In the genomic region with DNA sequence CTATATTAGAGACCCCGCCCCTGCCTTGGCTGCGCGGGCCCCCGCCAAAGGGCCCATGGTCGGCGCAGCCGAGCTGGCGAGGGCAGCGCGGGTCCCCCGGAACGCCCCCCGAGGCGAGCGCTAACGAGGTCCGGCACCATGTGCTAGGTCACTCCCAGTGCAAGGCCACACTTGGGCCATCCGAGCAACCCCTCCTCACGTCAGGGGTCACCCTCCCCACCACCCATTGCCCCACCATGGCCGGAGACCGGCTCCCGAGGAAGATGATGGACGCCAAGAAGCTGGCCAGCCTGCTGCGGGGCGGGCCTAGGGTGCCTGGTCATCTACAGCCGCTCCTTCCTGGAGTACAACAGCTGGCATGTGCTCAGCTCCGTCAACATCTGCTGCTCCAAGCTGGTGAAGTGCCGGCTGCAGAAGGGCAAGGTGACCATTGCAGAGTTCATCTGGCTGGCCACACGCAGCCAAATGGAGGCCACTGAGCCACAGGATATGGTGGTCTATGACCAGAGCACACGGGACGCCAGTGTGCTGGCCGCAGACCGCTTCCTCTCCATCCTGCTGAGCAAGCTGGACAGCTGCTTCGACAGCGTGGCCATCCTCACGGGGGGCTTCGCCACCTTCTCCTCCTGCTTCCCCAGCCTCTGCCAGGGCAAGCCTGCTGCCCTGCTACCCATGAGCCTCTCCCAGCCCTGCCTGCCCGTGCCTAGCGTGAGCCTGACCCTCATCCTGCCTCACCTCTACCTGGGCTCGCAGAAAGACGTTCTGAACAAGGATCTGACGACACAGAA, we compare ENCODE assay signal across 1 cellular context.
TF ChIP-seq lines count a peak whose summit lies in the region.

No MANE protein-coding gene starts in this region.

TF ChIP-seq in K562, 482 proteins besides CTCF, POLR2A, EP300 and RAD21:
- no peak for TF ChIP-seq NCOA2 (IDR thresholded peaks at IDR 0.05; ENCODE audit: partially characterized antibody in 2 of 2)
- no peak for TF ChIP-seq KDM1A (IDR thresholded peaks at IDR 0.05)
- TF ChIP-seq SIN3A (IDR thresholded peaks at IDR 0.05; ENCODE audit: borderline replicate concordance in 2 of 2, control insufficient read depth in 1 of 2, low read depth in 2 of 2, low read length in 2 of 2) = no peak
- no peak for TF ChIP-seq SMAD4 (CRISPR knock-in tag; conservative IDR thresholded peaks at IDR 0.05)
- TF ChIP-seq MYBL2 (IDR thresholded peaks at IDR 0.05; ENCODE audit: low read depth) = no peak
- TF ChIP-seq MYBL2 (CRISPR knock-in tag; IDR thresholded peaks at IDR 0.05; ENCODE audit: borderline replicate concordance) = no peak
- TF ChIP-seq POLR2G (IDR thresholded peaks at IDR 0.05; ENCODE audit: low read depth, low read length) = peak; percentile 70
- TF ChIP-seq RBFOX2 (IDR thresholded peaks at IDR 0.05; ENCODE audit: low read depth, low read length) = peak; percentile 63
- no peak for TF ChIP-seq FOXK1 (CRISPR knock-in tag; IDR thresholded peaks at IDR 0.05; ENCODE audit: borderline replicate concordance)
- TF ChIP-seq HMGN3 (IDR thresholded peaks at IDR 0.05; ENCODE audit: borderline replicate concordance, extremely low read depth, insufficient read length, low read depth, low read length) = peak; percentile 17
- TF ChIP-seq, protein P1, sequence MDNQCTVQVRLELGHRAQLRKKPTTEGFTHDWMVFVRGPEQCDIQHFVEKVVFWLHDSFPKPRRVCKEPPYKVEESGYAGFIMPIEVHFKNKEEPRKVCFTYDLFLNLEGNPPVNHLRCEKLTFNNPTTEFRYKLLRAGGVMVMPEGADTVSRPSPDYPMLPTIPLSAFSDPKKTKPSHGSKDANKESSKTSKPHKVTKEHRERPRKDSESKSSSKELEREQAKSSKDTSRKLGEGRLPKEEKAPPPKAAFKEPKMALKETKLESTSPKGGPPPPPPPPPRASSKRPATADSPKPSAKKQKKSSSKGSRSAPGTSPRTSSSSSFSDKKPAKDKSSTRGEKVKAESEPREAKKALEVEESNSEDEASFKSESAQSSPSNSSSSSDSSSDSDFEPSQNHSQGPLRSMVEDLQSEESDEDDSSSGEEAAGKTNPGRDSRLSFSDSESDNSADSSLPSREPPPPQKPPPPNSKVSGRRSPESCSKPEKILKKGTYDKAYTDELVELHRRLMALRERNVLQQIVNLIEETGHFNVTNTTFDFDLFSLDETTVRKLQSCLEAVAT (IDR thresholded peaks at IDR 0.05) = no peak
TF ChIP-seq in K562: peak in this region for 3.
